1 cellular context compared by ENCODE assay signal in genomic region chr4:76691767-76692689, GRCh38.
TF ChIP-seq lines count a peak whose summit lies in the region.

No MANE protein-coding gene starts in this region.

TF ChIP-seq in HCT116, 20 proteins besides CTCF, POLR2A, EP300 and RAD21 (continued from another document):
- TF ChIP-seq REST (IDR thresholded peaks at IDR 0.05; ENCODE audit: low read depth) = no peak
- no peak for TF ChIP-seq YY1 (IDR thresholded peaks at IDR 0.05; ENCODE audit: extremely low read depth, insufficient replicate concordance, low read depth, low read length)
- no peak for TF ChIP-seq JUND (IDR thresholded peaks at IDR 0.05)
- no peak for TF ChIP-seq MAX (IDR thresholded peaks at IDR 0.05)
- no peak for TF ChIP-seq SP1 (IDR thresholded peaks at IDR 0.05; ENCODE audit: low read depth)
- TF ChIP-seq FOSL1 (IDR thresholded peaks at IDR 0.05; ENCODE audit: low read depth) = no peak
- no peak for TF ChIP-seq ZFX (IDR thresholded peaks at IDR 0.05)
- no peak for TF ChIP-seq ZNF274 (IDR thresholded peaks at IDR 0.05; ENCODE audit: low read depth, low read length)
- TF ChIP-seq CBX3 (IDR thresholded peaks at IDR 0.05; ENCODE audit: low read depth) = no peak
- no peak for TF ChIP-seq EZH2 (IDR thresholded peaks at IDR 0.05)
- no peak for TF ChIP-seq ATF3 (IDR thresholded peaks at IDR 0.05)
- no peak for TF ChIP-seq POLR2AphosphoS5 (IDR thresholded peaks at IDR 0.05; ENCODE audit: low read depth, low read length)
- no peak for TF ChIP-seq SRF (IDR thresholded peaks at IDR 0.05; ENCODE audit: low read depth)
- no peak for TF ChIP-seq ELF1 (IDR thresholded peaks at IDR 0.05; ENCODE audit: borderline replicate concordance, low read depth)
- TF ChIP-seq TCF7L2 (IDR thresholded peaks at IDR 0.05; ENCODE audit: borderline replicate concordance, extremely low read depth, insufficient read depth, insufficient read length) = no peak
TF ChIP-seq in HCT116: peak in this region for 0.
